ENCODE assay signal across 1 cellular context in the genomic region with DNA sequence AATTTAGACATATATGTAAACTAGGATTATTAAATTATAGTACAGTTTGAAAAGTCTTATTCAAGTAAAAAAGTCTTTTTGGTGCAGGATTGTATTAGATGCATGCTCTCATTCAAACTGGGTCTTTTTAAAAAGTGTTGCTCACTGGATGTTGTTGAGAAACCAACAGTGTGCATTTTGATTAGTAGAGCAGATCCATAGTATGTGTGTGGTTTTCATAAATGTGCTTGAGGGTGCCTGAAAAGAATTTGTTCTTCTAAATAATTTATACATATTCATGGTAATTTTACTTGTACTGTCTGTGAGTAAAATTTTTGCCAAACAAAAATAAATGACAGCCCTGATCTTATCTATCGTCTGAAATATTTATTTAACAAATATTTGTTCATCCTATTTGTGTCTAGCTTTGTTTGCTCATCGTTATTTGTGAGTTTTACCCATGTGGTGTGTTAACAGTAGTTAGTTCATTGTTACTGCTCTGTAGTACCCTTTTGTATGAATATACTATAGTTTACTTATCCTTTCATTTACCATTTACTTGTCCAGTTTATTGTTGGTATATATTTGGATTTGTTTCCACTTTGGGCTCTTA.
TF ChIP-seq lines count a peak whose summit lies in the region.

No MANE protein-coding gene starts in this region.

TF ChIP-seq in GM23338, 12 proteins besides CTCF, POLR2A, EP300 and RAD21 (continued from another document):
- TF ChIP-seq, protein P1, sequence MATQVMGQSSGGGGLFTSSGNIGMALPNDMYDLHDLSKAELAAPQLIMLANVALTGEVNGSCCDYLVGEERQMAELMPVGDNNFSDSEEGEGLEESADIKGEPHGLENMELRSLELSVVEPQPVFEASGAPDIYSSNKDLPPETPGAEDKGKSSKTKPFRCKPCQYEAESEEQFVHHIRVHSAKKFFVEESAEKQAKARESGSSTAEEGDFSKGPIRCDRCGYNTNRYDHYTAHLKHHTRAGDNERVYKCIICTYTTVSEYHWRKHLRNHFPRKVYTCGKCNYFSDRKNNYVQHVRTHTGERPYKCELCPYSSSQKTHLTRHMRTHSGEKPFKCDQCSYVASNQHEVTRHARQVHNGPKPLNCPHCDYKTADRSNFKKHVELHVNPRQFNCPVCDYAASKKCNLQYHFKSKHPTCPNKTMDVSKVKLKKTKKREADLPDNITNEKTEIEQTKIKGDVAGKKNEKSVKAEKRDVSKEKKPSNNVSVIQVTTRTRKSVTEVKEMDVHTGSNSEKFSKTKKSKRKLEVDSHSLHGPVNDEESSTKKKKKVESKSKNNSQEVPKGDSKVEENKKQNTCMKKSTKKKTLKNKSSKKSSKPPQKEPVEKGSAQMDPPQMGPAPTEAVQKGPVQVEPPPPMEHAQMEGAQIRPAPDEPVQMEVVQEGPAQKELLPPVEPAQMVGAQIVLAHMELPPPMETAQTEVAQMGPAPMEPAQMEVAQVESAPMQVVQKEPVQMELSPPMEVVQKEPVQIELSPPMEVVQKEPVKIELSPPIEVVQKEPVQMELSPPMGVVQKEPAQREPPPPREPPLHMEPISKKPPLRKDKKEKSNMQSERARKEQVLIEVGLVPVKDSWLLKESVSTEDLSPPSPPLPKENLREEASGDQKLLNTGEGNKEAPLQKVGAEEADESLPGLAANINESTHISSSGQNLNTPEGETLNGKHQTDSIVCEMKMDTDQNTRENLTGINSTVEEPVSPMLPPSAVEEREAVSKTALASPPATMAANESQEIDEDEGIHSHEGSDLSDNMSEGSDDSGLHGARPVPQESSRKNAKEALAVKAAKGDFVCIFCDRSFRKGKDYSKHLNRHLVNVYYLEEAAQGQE (IDR thresholded peaks at IDR 0.05; ENCODE audit: unreplicated experiment): no peak
